ENCODE assay signal across 1 cellular context in the genomic region with DNA sequence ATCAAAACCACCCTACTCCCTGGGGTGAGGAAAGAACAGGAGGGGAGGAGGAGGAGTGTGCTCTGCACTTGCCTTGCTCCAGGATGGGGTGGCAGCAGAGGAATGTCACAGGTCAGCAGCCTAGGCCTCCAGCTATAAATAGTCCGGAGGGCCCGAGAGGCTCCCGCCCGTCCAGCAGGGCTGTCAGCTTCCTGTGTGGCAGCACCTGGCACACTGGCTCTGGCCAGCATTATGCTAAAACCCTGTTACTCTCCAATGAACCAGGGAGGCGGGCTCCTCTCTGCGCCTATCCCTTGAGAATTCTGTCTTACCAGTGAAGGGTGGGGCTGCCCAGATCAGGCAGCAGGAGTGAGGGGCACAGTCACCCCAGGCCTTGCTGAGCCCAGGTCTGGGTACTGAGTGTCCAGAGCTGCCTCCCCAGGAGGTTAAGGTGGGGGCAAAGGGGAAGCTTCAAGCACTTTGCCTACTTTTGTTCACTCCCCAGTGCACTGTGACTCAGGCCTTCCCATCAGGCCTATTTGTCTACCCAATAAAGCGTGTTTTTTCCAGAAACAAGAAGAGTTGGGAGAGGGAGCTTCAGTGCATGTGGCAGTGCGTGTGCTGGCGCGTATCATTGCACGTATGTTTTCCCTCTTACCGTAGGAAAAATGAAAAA.
TF ChIP-seq lines count a peak whose summit lies in the region.

No MANE protein-coding gene starts in this region.

TF ChIP-seq in SK-N-SH treated with all-trans-retinoic acid at 6 μM for 48 hours, 23 proteins besides CTCF, POLR2A, EP300 and RAD21 (continued from another document):
- no peak for TF ChIP-seq CSRNP3 (CRISPR knock-in tag; IDR thresholded peaks at IDR 0.05)
- TF ChIP-seq ISL1 (CRISPR knock-in tag; IDR thresholded peaks at IDR 0.05): no peak
- TF ChIP-seq SNAI2 (CRISPR knock-in tag; IDR thresholded peaks at IDR 0.05): no peak
- TF ChIP-seq, protein P1, sequence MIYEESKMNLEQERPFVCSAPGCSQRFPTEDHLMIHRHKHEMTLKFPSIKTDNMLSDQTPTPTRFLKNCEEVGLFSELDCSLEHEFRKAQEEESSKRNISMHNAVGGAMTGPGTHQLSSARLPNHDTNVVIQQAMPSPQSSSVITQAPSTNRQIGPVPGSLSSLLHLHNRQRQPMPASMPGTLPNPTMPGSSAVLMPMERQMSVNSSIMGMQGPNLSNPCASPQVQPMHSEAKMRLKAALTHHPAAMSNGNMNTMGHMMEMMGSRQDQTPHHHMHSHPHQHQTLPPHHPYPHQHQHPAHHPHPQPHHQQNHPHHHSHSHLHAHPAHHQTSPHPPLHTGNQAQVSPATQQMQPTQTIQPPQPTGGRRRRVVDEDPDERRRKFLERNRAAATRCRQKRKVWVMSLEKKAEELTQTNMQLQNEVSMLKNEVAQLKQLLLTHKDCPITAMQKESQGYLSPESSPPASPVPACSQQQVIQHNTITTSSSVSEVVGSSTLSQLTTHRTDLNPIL (CRISPR knock-in tag; IDR thresholded peaks at IDR 0.05; ENCODE audit: low read depth): no peak
- no peak for TF ChIP-seq ZFP3 (CRISPR knock-in tag; IDR thresholded peaks at IDR 0.05)
- no peak for TF ChIP-seq ESRRG (CRISPR knock-in tag; IDR thresholded peaks at IDR 0.05)
- no peak for TF ChIP-seq POU6F1 (CRISPR knock-in tag; IDR thresholded peaks at IDR 0.05; ENCODE audit: borderline replicate concordance, low read depth)
- no peak for TF ChIP-seq ZNF70 (CRISPR knock-in tag; IDR thresholded peaks at IDR 0.05)
- TF ChIP-seq ARNTL (CRISPR knock-in tag; IDR thresholded peaks at IDR 0.05; ENCODE audit: borderline replicate concordance, low read depth): no peak
- TF ChIP-seq PPARA (CRISPR knock-in tag; IDR thresholded peaks at IDR 0.05; ENCODE audit: borderline replicate concordance): no peak
- no peak for TF ChIP-seq CSDC2 (CRISPR knock-in tag; IDR thresholded peaks at IDR 0.05)
